16 cellular contexts compared by ENCODE assay signal in the genomic region with DNA sequence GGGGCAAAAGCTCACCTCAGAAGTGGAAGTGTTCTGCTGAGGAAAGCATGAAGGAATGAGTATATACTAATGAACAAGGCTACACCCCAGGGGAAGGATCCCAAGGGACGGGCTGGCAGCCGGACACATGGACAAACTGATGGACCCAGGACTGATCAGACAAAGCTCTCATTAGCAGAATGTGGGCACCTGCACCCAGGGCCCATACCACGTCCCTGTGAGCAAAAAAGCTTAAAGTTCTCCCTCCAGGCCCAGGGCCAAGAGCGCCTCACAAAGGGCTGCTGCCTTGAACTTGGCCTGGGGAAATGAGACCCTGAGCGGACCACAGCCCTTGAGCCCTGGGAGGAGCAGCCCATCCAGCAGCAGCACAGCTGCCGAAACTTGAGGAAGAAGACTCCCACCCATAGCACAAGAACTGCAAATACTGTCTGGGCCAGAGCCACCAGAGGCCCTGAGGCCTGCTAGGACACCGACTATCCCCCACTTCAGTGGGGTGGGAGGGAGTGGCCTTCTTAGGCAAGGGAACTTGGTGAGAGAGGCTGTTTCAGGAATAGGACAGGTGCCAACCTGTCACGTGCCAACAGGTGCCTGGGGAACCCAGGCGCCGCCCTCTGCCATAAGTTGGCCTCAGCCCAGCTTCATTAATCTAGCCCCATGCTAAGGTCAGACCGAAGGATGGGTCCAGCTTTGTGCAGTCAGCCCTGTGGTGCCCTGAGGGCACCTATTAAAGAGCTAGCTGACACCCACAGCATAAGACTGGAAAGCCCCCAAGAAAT. TPM values are rescaled to one million over a fixed set of nuclear protein-coding genes. Genes with fewer than 3 reads are reported as not detected.
DNase-seq lines count a peak whose midpoint lies in the region; ATAC-seq and TF ChIP-seq lines count a peak whose summit lies in the region.
"Had no signal": no experiment of that assay in that cellular context is flagged by ENCODE, and none has a peak within 500 bp of the region (broad histone marks: within the 10 kb centered on the region; RNA-seq: fewer than 3 reads in every experiment).

No MANE protein-coding gene starts in this region.

- H3K36me3 Mint-ChIP-seq in activated naive CD4-positive, alpha-beta T cell treated with anti-CD3 and anti-CD28 coated beads, Interleukin-2, amount 10 ng/mL, durations not matched to agents 7 days and 5 days, result peaks cover 26% of the 10 kb centered on the region
- peaks cover 8% of the 10 kb centered on the region for H3K36me3 Mint-ChIP-seq in memory B cell
- H3K36me3 Mint-ChIP-seq in Calu3 (ENCODE audit: insufficient read depth, unreplicated experiment), result peaks cover 50% of the 10 kb centered on the region

- no peak for TF ChIP-seq CTCF in Peyer's patch (IDR thresholded peaks at IDR 0.05)
- TF ChIP-seq CTCF in stomach (IDR thresholded peaks at IDR 0.05), result no peak
- no peak for TF ChIP-seq CTCF in Calu3 (IDR thresholded peaks at IDR 0.05; ENCODE audit: unreplicated experiment)

- peak overlapping the region; percentile 31 to 100 (median 66) for H3K27ac ChIP-seq in Peyer's patch
- H3K27ac ChIP-seq in stomach, result peak overlapping the region in 4 of 5 donors; percentile 35 to 99 (median 98)
- H3K27ac ChIP-seq: uterus had no signal

- WGBS in stomach, 5 donors, result 57 to 75% (median 63%) methylated on average over 9 to 11 of the region's 11 CpGs

- no peaks in the 10 kb centered on the region for H3K9me3 ChIP-seq in Peyer's patch
- no peaks in the 10 kb centered on the region for H3K9me3 ChIP-seq in stomach
- H3K9me3 ChIP-seq: esophagus muscularis mucosa, uterus had no signal

- TF ChIP-seq POLR2A in Peyer's patch (IDR thresholded peaks at IDR 0.05), result no peak
- TF ChIP-seq POLR2A in stomach (IDR thresholded peaks at IDR 0.05), result no peak

- no peak for TF ChIP-seq EP300 in stomach (IDR thresholded peaks at IDR 0.05)

- H3K36me3 ChIP-seq in Peyer's patch (peaks cover 0 to 57% (median 0%) of the 10 kb centered on the region in 3 donors), stomach (peaks cover 21 to 78% (median 71%) of the 10 kb centered on the region in 4 donors)
- H3K36me3 ChIP-seq: uterus had no signal

- no TSS peak for BruUV-seq in Calu3 (replicated peaks; lab: Mats Ljungman, UMichigan)

- no peak for DNase-seq in activated naive CD4-positive, alpha-beta T cell treated with anti-CD3 and anti-CD28 coated beads, Interleukin-2, amount 10 ng/mL, durations not matched to agents 7 days and 5 days
- no peak for DNase-seq in activated naive CD4-positive, alpha-beta T cell treated with anti-CD3 and anti-CD28 coated beads, Interleukin-2, amount 50 U/mL, for 16 hours
- peak in 2 of 3 donors; percentile 71 to 78 for DNase-seq in Peyer's patch
- no peak for DNase-seq in memory B cell (ENCODE audit: low spot score in 2 of 2)
- DNase-seq in stomach, result peak; percentile 70
- DNase-seq in SHP77 treated with DMSO at 0.1 percent for 48 hours (lab: John Stamatoyannopoulos, UW), result no peak
- DNase-seq in NOMO-1 treated with dmso at 0.1 percent for 144 hours (lab: John Stamatoyannopoulos, UW; ENCODE audit: unreplicated experiment), result no peak
- DNase-seq in Calu3, result no peak
- DNase-seq: activated CD4-positive, alpha-beta T cell treated with anti-CD3 and anti-CD28 coated beads for 4 hours; activated naive CD4-positive, alpha-beta T cell treated with anti-CD3 and anti-CD28 coated beads for 36 hours; central memory CD4-positive, alpha-beta T cell; NCI-H2107; stimulated activated CD8-positive, alpha-beta memory T cell treated with anti-CD3 and anti-CD28 coated beads, Interleukin-4, amount 100 ng/mL, for 48 hours had no signal

- H3K27ac Mint-ChIP-seq in activated naive CD4-positive, alpha-beta T cell treated with anti-CD3 and anti-CD28 coated beads, Interleukin-2, amount 10 ng/mL, durations not matched to agents 7 days and 5 days, result peak overlapping the region; percentile 19
- H3K27ac Mint-ChIP-seq in memory B cell, result peak overlapping the region; percentile 100
- no peak overlapping the region for H3K27ac Mint-ChIP-seq in Calu3 (ENCODE audit: unreplicated experiment)
- H3K27ac Mint-ChIP-seq: activated naive CD4-positive, alpha-beta T cell treated with anti-CD3 and anti-CD28 coated beads for 36 hours had no signal

- intact Hi-C loops in stomach (cut with DNase I; ENCODE audit: low total_unique reads), result no loop called here
- intact Hi-C loops in Calu3 (cut with micrococcal nuclease; ENCODE audit: unreplicated experiment), result no loop called here

- H3K4me3 ChIP-seq in Peyer's patch, result no peak overlapping the region
- H3K4me3 ChIP-seq in stomach, result no peak overlapping the region
- H3K4me3 ChIP-seq: esophagus muscularis mucosa, lung, uterus had no signal

- no peak overlapping the region for H3K4me3 Mint-ChIP-seq in activated naive CD4-positive, alpha-beta T cell treated with anti-CD3 and anti-CD28 coated beads, Interleukin-2, amount 10 ng/mL, durations not matched to agents 7 days and 5 days
- peak overlapping the region; percentile 39 for H3K4me3 Mint-ChIP-seq in memory B cell
- H3K4me3 Mint-ChIP-seq in Calu3 (ENCODE audit: low read depth, unreplicated experiment), result no peak overlapping the region
- H3K4me3 Mint-ChIP-seq: activated naive CD4-positive, alpha-beta T cell treated with anti-CD3 and anti-CD28 coated beads for 36 hours had no signal

- ATAC-seq in memory B cell (ENCODE audit: low read depth), result no peak

- H3K4me1 ChIP-seq in Peyer's patch (peaks cover 3 to 48% (median 11%) of the 10 kb centered on the region in 4 donors), stomach (peaks cover 26 to 56% (median 46%) of the 10 kb centered on the region in 4 donors)

- H3K27me3 ChIP-seq in Peyer's patch (no peaks in the 10 kb centered on the region), stomach (no peaks in the 10 kb centered on the region)
- H3K27me3 ChIP-seq: esophagus muscularis mucosa, uterus had no signal

- no peaks in the 10 kb centered on the region for H3K9me3 Mint-ChIP-seq in activated naive CD4-positive, alpha-beta T cell treated with anti-CD3 and anti-CD28 coated beads, Interleukin-2, amount 10 ng/mL, durations not matched to agents 7 days and 5 days
- H3K9me3 Mint-ChIP-seq in memory B cell (no peaks in the 10 kb centered on the region), Calu3 (ENCODE audit: low read depth, unreplicated experiment) (no peaks in the 10 kb centered on the region)
- H3K9me3 Mint-ChIP-seq: activated naive CD4-positive, alpha-beta T cell treated with anti-CD3 and anti-CD28 coated beads for 36 hours had no signal

- peaks cover 3% of the 10 kb centered on the region for H3K27me3 Mint-ChIP-seq in activated naive CD4-positive, alpha-beta T cell treated with anti-CD3 and anti-CD28 coated beads, Interleukin-2, amount 10 ng/mL, durations not matched to agents 7 days and 5 days
- H3K27me3 Mint-ChIP-seq in memory B cell (no peaks in the 10 kb centered on the region), Calu3 (ENCODE audit: unreplicated experiment) (no peaks in the 10 kb centered on the region)

- peaks cover 23% of the 10 kb centered on the region for H3K4me1 Mint-ChIP-seq in activated naive CD4-positive, alpha-beta T cell treated with anti-CD3 and anti-CD28 coated beads, Interleukin-2, amount 10 ng/mL, durations not matched to agents 7 days and 5 days
- H3K4me1 Mint-ChIP-seq in memory B cell (peaks cover 36% of the 10 kb centered on the region), Calu3 (ENCODE audit: low read depth, unreplicated experiment) (peaks cover 8% of the 10 kb centered on the region)

- CTCF ChIA-PET in activated naive CD4-positive, alpha-beta T cell treated with anti-CD3 and anti-CD28 coated beads, Interleukin-2, amount 10 ng/mL, durations not matched to agents 7 days and 5 days (lab: Charles Lee), result interaction anchor here (0.9 kb wide), 1 partner anchor 23 kb away, joined by 3 read pairs; no protein-coding TSS in a partner anchor
- CTCF ChIA-PET in Calu3 (lab: Charles Lee), result no interaction called here

RNA-seq across cellular contexts. Expression of a gene that starts 2.3 kb away (rescaled TPM):
- total RNA-seq in Peyer's patch (10 to 100 TPM; 35.4 to 46.4 (median 40.7) TPM), stomach (10 to 100 TPM; 26.3 to 81.7 (median 39.3) TPM), Calu3 (2022) (35.8 and 42.4 TPM in 2 replicates)
- 10 to 100 TPM; 14.4 to 33.6 (median 27.3) TPM for polyA plus RNA-seq in stomach

RNA-seq across cellular contexts. Expression of a gene that starts 6.6 kb away (rescaled TPM):
- total RNA-seq in Peyer's patch, result 1 to 10 TPM; 1.2 to 3.5 (median 2.9) TPM
- total RNA-seq in stomach, result 1 to 10 TPM in 1 of 5 donors, not detected in 4; 1.3 TPM
- under 1 TPM; 0.19 to 0.83 (median 0.76) TPM for polyA plus RNA-seq in stomach
- 0.49 and 0.73 TPM in 2 replicates for total RNA-seq in Calu3 (2022)
- total RNA-seq: activated naive CD4-positive, alpha-beta T cell treated with anti-CD3 and anti-CD28 coated beads for 36 hours; uterus had no signal

RNA-seq across cellular contexts. Expression of a gene that starts 36.7 kb away (rescaled TPM):
- total RNA-seq in Peyer's patch (100 to 1,000 TPM in 1 of 4 donors, 10 to 100 TPM in 3; 74.3 to 101 (median 84.3) TPM), stomach (10 to 100 TPM; 19.6 to 75.4 (median 33.3) TPM), Calu3 (2022) (38.6 and 52.5 TPM in 2 replicates)
- polyA plus RNA-seq in stomach, result 10 to 100 TPM; 18.1 to 22.8 (median 22.0) TPM

RNA-seq across cellular contexts. Expression of a gene that starts 36.8 kb away (rescaled TPM):
- 100 to 1,000 TPM in 2 of 4 donors, 10 to 100 TPM in 2; 52.0 to 156 (median 93.3) TPM for total RNA-seq in Peyer's patch
- 100 to 1,000 TPM in 2 of 5 donors, 10 to 100 TPM in 2, 1 to 10 TPM in 1; 6.7 to 172 (median 14.9) TPM for total RNA-seq in stomach
- 10 to 100 TPM; 18.9 to 36.9 (median 20.5) TPM for polyA plus RNA-seq in stomach
- 8.0 and 10.5 TPM in 2 replicates for total RNA-seq in Calu3 (2022)

RNA-seq across cellular contexts. Expression of a gene that starts 51.9 kb away (rescaled TPM):
- total RNA-seq in Peyer's patch (100 to 1,000 TPM in 3 of 4 donors, 10 to 100 TPM in 1; 99.0 to 170 (median 119) TPM), stomach (100 to 1,000 TPM in 1 of 5 donors, 10 to 100 TPM in 4; 23.9 to 104 (median 49.4) TPM), Calu3 (2022) (187 and 207 TPM in 2 replicates)
- 10 to 100 TPM; 40.3 to 69.7 (median 46.0) TPM for polyA plus RNA-seq in stomach

Comparison
In these comparisons a context has a peak if more than half of its experiments do, and no peak if none do; other contexts are left out.
1. DNase-seq: peak in Peyer's patch (2 of 3) and stomach (single experiment); none in activated naive CD4-positive, alpha-beta T cell treated with anti-CD3 and anti-CD28 coated beads, Interleukin-2, amount 10 ng/mL, durations not matched to agents 7 days and 5 days (single experiment), activated naive CD4-positive, alpha-beta T cell treated with anti-CD3 and anti-CD28 coated beads, Interleukin-2, amount 50 U/mL, for 16 hours (single experiment), memory B cell (0 of 2), SHP77 treated with DMSO at 0.1 percent for 48 hours (single experiment), NOMO-1 treated with dmso at 0.1 percent for 144 hours (single experiment) and Calu3 (single experiment).